1 cellular context compared by ENCODE assay signal in the genomic region with DNA sequence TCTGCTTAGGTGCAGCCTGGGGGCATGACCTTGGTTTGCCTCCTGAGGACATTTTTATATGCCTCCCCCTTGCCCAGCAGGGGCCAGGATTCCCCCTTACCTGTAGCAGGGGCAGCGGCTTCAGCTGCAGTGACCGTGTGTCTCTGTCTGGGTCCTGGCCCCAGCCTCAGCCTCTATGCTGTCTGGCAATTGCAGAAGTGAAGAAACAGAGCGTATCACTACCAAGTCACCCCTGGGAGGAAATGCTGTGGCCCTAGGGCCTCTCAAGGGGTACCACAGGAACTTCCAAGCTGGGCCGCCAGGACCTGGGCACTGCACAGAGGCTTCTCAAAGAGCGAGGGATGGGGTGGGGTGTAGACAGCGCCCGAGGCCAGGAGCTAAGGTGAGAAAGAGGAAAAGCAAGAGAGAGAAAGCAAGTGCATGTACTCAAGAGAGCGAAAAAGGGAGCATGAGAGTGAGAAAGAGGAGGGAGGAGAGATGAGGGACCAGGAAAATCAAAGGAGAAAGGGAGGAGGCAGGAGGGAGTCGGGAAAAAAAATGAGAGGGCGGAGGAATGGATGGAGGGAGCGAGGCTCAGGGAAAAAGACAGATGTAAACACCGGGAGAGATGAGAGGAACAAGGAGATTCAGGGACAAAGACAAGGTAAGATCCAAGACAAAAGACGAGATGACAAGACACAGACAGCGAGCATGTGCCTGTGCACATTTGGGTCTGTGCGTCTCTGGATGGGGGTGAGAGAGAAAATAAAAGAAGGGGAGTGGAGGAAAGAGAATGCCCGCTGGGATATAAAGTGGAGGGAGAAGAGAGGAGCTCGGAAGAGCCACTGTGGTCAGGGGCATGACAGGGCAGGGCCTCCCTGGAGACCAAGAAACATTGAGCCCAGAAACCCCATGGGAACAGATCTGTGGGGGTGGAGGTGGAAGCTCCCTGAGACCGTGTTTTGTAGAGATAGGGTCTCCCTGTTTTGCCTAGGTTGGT.
TF ChIP-seq lines count a peak whose summit lies in the region.

A gene with protein sequence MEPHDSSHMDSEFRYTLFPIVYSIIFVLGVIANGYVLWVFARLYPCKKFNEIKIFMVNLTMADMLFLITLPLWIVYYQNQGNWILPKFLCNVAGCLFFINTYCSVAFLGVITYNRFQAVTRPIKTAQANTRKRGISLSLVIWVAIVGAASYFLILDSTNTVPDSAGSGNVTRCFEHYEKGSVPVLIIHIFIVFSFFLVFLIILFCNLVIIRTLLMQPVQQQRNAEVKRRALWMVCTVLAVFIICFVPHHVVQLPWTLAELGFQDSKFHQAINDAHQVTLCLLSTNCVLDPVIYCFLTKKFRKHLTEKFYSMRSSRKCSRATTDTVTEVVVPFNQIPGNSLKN (minus strand): TSS at position 199 of the 979 bp plus-strand sequence. CDS start 25,669 bp downstream, outside the sequence.

TF ChIP-seq in GM12878, 131 proteins besides CTCF, POLR2A, EP300 and RAD21 (continued from another document):
- TF ChIP-seq, protein P1, sequence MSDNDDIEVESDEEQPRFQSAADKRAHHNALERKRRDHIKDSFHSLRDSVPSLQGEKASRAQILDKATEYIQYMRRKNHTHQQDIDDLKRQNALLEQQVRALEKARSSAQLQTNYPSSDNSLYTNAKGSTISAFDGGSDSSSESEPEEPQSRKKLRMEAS (IDR thresholded peaks at IDR 0.05; ENCODE audit: low read depth, low read length), result peak; percentile 7; the same call in 1 of the 2 replicates
- TF ChIP-seq FOXM1 (IDR thresholded peaks at IDR 0.05; ENCODE audit: low read depth, low read length), result peak; percentile 17; the same call in 1 of the 2 replicates
- peak; percentile 85 for TF ChIP-seq IKZF1 (conservative IDR thresholded peaks at IDR 0.05)
- no peak for TF ChIP-seq STAT3 (IDR thresholded peaks at IDR 0.05; ENCODE audit: low read depth, low read length)
- no peak; the same call in 1 of the 2 replicates for TF ChIP-seq STAT1 (conservative IDR thresholded peaks at IDR 0.05)
- peak; percentile 87 for TF ChIP-seq GATAD2B (conservative IDR thresholded peaks at IDR 0.05; ENCODE audit: low read depth)
- TF ChIP-seq BCL11A (IDR thresholded peaks at IDR 0.05; ENCODE audit: low read depth, low read length), result peak; percentile 72
- TF ChIP-seq, protein P2, sequence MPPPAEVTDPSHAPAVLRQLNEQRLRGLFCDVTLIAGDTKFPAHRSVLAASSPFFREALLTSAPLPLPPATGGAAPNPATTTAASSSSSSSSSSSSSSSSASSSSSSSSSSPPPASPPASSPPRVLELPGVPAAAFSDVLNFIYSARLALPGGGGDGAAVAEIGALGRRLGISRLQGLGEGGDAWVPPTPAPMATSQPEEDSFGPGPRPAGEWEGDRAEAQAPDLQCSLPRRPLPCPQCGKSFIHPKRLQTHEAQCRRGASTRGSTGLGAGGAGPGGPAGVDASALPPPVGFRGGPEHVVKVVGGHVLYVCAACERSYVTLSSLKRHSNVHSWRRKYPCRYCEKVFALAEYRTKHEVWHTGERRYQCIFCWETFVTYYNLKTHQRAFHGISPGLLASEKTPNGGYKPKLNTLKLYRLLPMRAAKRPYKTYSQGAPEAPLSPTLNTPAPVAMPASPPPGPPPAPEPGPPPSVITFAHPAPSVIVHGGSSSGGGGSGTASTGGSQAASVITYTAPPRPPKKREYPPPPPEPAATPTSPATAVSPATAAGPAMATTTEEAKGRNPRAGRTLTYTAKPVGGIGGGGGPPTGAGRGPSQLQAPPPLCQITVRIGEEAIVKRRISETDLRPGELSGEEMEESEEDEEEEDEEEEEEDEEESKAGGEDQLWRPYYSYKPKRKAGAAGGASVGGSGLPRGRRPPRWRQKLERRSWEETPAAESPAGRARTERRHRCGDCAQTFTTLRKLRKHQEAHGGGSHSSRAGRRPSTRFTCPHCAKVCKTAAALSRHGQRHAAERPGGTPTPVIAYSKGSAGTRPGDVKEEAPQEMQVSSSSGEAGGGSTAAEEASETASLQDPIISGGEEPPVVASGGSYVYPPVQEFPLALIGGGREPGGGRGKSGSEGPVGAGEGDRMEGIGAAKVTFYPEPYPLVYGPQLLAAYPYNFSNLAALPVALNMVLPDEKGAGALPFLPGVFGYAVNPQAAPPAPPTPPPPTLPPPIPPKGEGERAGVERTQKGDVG (CRISPR knock-in tag; IDR thresholded peaks at IDR 0.05), result no peak
- TF ChIP-seq TCF12 (IDR thresholded peaks at IDR 0.05; ENCODE audit: low read depth, low read length), result peak; percentile 75
- TF ChIP-seq, protein P3, sequence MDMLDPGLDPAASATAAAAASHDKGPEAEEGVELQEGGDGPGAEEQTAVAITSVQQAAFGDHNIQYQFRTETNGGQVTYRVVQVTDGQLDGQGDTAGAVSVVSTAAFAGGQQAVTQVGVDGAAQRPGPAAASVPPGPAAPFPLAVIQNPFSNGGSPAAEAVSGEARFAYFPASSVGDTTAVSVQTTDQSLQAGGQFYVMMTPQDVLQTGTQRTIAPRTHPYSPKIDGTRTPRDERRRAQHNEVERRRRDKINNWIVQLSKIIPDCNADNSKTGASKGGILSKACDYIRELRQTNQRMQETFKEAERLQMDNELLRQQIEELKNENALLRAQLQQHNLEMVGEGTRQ (IDR thresholded peaks at IDR 0.05; ENCODE audit: borderline replicate concordance, low read depth, low read length), result no peak
- TF ChIP-seq MTA2 (IDR thresholded peaks at IDR 0.05; ENCODE audit: low read depth), result peak; percentile 68
